ENCODE assay signal across 20 cellular contexts in genomic region chrX:37679230-37679629, GRCh38. TPM values are rescaled to one million over a fixed set of nuclear protein-coding genes. Genes with fewer than 3 reads are reported as not detected.
A peak's percentile ranks its signal among the peaks of the same experiment; 100 is the strongest.
DNase-seq lines count a peak whose midpoint lies in the region; ATAC-seq, FAIRE-seq and TF ChIP-seq lines count a peak whose summit lies in the region.
"Had no signal": no experiment of that assay in that cellular context is flagged by ENCODE, and none has a peak within 500 bp of the region (broad histone marks: within the 10 kb centered on the region; RNA-seq: fewer than 3 reads in every experiment).

No MANE protein-coding gene starts in this region.

- H3K36me3 ChIP-seq in astrocyte (ENCODE audit: insufficient read depth, low read length) (no peaks in the 10 kb centered on the region), mucosa of descending colon (ENCODE audit: low read depth) (no peaks in the 10 kb centered on the region), stomach (no peaks in the 10 kb centered on the region)
- no peaks in the 10 kb centered on the region for H3K36me3 ChIP-seq in effector memory CD4-positive, alpha-beta T cell (ENCODE audit: control insufficient read depth, insufficient read depth, low read length)
- H3K36me3 ChIP-seq: BLaER1 had no signal

- H3K4me1 ChIP-seq in astrocyte (ENCODE audit: insufficient read depth, low read length) (no peaks in the 10 kb centered on the region), mucosa of descending colon (ENCODE audit: low read depth) (peaks cover 4% of the 10 kb centered on the region), stomach (peaks cover 0 to 19% (median 6%) of the 10 kb centered on the region in 4 donors)
- no peaks in the 10 kb centered on the region for H3K4me1 ChIP-seq in effector memory CD4-positive, alpha-beta T cell (ENCODE audit: control insufficient read depth, insufficient read depth, low read length, poor library complexity, severe bottlenecking)
- H3K4me1 ChIP-seq: BLaER1 had no signal

- TF ChIP-seq CTCF in astrocyte (IDR thresholded peaks at IDR 0.05; ENCODE audit: insufficient read depth, low read depth, low read length) (no peak), mucosa of descending colon (IDR thresholded peaks at IDR 0.05) (no peak), stomach (IDR thresholded peaks at IDR 0.05) (no peak)

- no peak overlapping the region for H3K4me3 ChIP-seq in astrocyte (ENCODE audit: insufficient read depth, low read depth, low read length)
- no peak overlapping the region for H3K4me3 ChIP-seq in mucosa of descending colon
- H3K4me3 ChIP-seq in stomach = no peak overlapping the region
- no peak overlapping the region for H3K4me3 ChIP-seq in effector memory CD4-positive, alpha-beta T cell (ENCODE audit: insufficient read depth, low read depth, low read length, poor library complexity, severe bottlenecking)
- H3K4me3 ChIP-seq: BLaER1 had no signal

- H3K4me2 ChIP-seq in astrocyte (ENCODE audit: low read length) = no peak overlapping the region
- H3K4me2 ChIP-seq: BLaER1 had no signal

- H3K4me1 Mint-ChIP-seq in astrocyte (ENCODE audit: low read depth, unreplicated experiment) = no peaks in the 10 kb centered on the region
- H3K4me1 Mint-ChIP-seq: CD14-positive monocyte; CD4-positive, alpha-beta memory T cell had no signal

- 31 to 69% (median 34%) methylated on average over 1 of the region's 1 CpG for WGBS in stomach, 5 donors

- no peak overlapping the region for H3K9ac ChIP-seq in astrocyte (ENCODE audit: low read length)
- H3K9ac ChIP-seq: BLaER1 had no signal

- H3K4me3 Mint-ChIP-seq in astrocyte (ENCODE audit: unreplicated experiment) = no peak overlapping the region
- H3K4me3 Mint-ChIP-seq: CD14-positive monocyte; CD4-positive, alpha-beta memory T cell; HFFc6 had no signal

- peak; percentile 2 for DNase-seq in DMS53 (lab: John Stamatoyannopoulos, UW)
- DNase-seq in DMS53 treated with DMSO at 0.1 percent for 48 hours (lab: John Stamatoyannopoulos, UW; ENCODE audit: unreplicated experiment) = no peak
- DNase-seq in astrocyte (ENCODE audit: low read depth) = no peak
- DNase-seq in mucosa of descending colon = no peak
- no peak for DNase-seq in stomach
- DNase-seq in activated CD4-positive, CD25-positive, alpha-beta regulatory T cell treated with anti-CD3 and anti-CD28 coated beads, Interleukin-2, amount 50 U/mL, for 72 hours = no peak
- DNase-seq in effector memory CD4-positive, alpha-beta T cell = no peak
- DNase-seq: CD4-positive, alpha-beta memory T cell; DMS153; GOT3; H7; HFFc6; IMR-90 had no signal

- H3K9me3 ChIP-seq in astrocyte (ENCODE audit: insufficient read depth, low read depth, low read length) = no peaks in the 10 kb centered on the region
- no peaks in the 10 kb centered on the region for H3K9me3 ChIP-seq in mucosa of descending colon
- no peaks in the 10 kb centered on the region for H3K9me3 ChIP-seq in stomach
- no peaks in the 10 kb centered on the region for H3K9me3 ChIP-seq in effector memory CD4-positive, alpha-beta T cell (ENCODE audit: control insufficient read depth, low read length)
- H3K9me3 ChIP-seq: BLaER1 had no signal

- TF ChIP-seq EP300 in stomach (IDR thresholded peaks at IDR 0.05) = no peak

- H3K9me3 Mint-ChIP-seq in astrocyte (ENCODE audit: unreplicated experiment) = no peaks in the 10 kb centered on the region
- H3K9me3 Mint-ChIP-seq: CD14-positive monocyte; CD4-positive, alpha-beta memory T cell; HFFc6 had no signal

- TF ChIP-seq POLR2A in stomach (IDR thresholded peaks at IDR 0.05) = no peak

- no peaks in the 10 kb centered on the region for H3K79me2 ChIP-seq in astrocyte (ENCODE audit: insufficient read depth, low read length)

- ATAC-seq in mucosa of descending colon (peak; percentile 37), HG02571 (IDR thresholded peaks at IDR 0.05; ENCODE audit: unreplicated experiment) (no peak)
- ATAC-seq: HCT116 had no signal

- no peaks in the 10 kb centered on the region for H4K20me1 ChIP-seq in astrocyte (ENCODE audit: insufficient read depth, low read length)
- H4K20me1 ChIP-seq: BLaER1 had no signal

- no peak overlapping the region for H3K27ac ChIP-seq in astrocyte (ENCODE audit: low read depth, low read length)
- H3K27ac ChIP-seq in stomach = peak overlapping the region in 4 of 5 donors; percentile 31 to 57 (median 48)
- H3K27ac ChIP-seq in effector memory CD4-positive, alpha-beta T cell (ENCODE audit: insufficient read depth, low read length, poor library complexity, severe bottlenecking) = no peak overlapping the region
- H3K27ac ChIP-seq: 22Rv1, BLaER1 had no signal

- no peak overlapping the region for H2AFZ ChIP-seq in astrocyte (ENCODE audit: low read depth, low read length)

- no peak overlapping the region for H3K27ac Mint-ChIP-seq in astrocyte (ENCODE audit: unreplicated experiment)
- H3K27ac Mint-ChIP-seq: CD14-positive monocyte; CD4-positive, alpha-beta memory T cell; HFFc6 had no signal

- no peaks in the 10 kb centered on the region for H3K27me3 ChIP-seq in astrocyte (ENCODE audit: insufficient read depth, low read length)
- H3K27me3 ChIP-seq in stomach = no peaks in the 10 kb centered on the region
- no peaks in the 10 kb centered on the region for H3K27me3 ChIP-seq in effector memory CD4-positive, alpha-beta T cell (replicated peaks; ENCODE audit: control insufficient read depth, insufficient read depth, low read length, poor library complexity, severe bottlenecking)
- H3K27me3 ChIP-seq: BLaER1 had no signal

- intact Hi-C loops in mucosa of descending colon (cut with DNase I, micrococcal nuclease) = no loop called here
- intact Hi-C loops in stomach (cut with DNase I; ENCODE audit: low total_unique reads) = no loop called here

- H3K27me3 Mint-ChIP-seq in astrocyte (ENCODE audit: low read depth, unreplicated experiment) = no peaks in the 10 kb centered on the region
- H3K27me3 Mint-ChIP-seq: CD4-positive, alpha-beta memory T cell had no signal

- peak; percentile 76 for FAIRE-seq in astrocyte (lab: Jason Lieb, UNC)
- FAIRE-seq: G401.6, HTR-8/SVneo had no signal

- no peaks in the 10 kb centered on the region for H3K36me3 Mint-ChIP-seq in astrocyte (ENCODE audit: low read depth, unreplicated experiment)
- H3K36me3 Mint-ChIP-seq: CD14-positive monocyte; CD4-positive, alpha-beta memory T cell had no signal

RNA-seq across cellular contexts. Expression of gene XK, which starts 6.4 kb away (rescaled TPM):
- total RNA-seq in astrocyte = 0.17 and 0.25 TPM in 2 replicates
- total RNA-seq in mucosa of descending colon = 10 to 100 TPM; 22.8 to 34.7 (median 29.5) TPM
- total RNA-seq in stomach = 10 to 100 TPM; 10.5 to 47.7 (median 17.0) TPM
- 10 to 100 TPM in 1 of 3 donors, 1 to 10 TPM in 2; 1.1 to 11.9 (median 2.2) TPM for polyA plus RNA-seq in stomach
- total RNA-seq: CD4-positive, alpha-beta memory T cell; HFFc6 had no signal
- polyA plus RNA-seq: CD4-positive, alpha-beta memory T cell had no signal

Comparison
In these comparisons a context has a peak if more than half of its experiments do, and no peak if none do; other contexts are left out.
1. H3K27ac ChIP-seq: peak in stomach (4 of 5); none in astrocyte (single experiment) and effector memory CD4-positive, alpha-beta T cell (single experiment).